2 cellular contexts compared by ENCODE assay signal in the genomic region with DNA sequence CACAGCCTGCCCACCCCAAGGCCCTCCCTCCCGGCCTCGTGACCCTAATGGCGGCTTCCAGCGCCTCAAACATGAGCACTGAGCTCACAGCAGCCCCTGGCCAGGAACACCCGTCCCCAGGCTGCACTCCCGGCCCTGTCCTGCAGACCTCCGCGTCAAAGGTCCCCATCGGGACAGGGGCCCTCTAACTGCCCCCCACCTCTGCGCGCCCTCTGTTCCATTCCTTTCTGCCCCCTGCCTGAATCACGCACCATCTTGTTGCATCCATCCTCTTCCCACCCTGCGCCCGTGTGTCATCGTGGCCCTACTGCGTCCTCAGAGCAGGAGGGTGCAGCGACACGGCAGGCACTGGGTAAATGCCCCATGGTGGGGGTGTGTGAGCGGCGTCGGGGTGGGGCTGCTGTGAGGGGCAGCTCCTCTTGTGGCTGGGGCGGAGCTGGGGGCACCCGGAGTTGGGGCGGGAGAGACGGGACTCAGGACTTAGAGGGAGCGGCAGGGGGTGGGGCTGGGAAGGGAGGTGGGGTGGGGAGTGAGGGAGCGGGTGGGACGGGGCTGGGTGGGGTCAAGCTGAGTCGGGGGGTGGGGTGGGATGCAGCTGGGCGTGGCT.
TF ChIP-seq lines count a peak whose summit lies in the region.

No MANE protein-coding gene starts in this region.

TF ChIP-seq in K562, 482 proteins besides CTCF, POLR2A, EP300 and RAD21:
- TF ChIP-seq, protein P1, sequence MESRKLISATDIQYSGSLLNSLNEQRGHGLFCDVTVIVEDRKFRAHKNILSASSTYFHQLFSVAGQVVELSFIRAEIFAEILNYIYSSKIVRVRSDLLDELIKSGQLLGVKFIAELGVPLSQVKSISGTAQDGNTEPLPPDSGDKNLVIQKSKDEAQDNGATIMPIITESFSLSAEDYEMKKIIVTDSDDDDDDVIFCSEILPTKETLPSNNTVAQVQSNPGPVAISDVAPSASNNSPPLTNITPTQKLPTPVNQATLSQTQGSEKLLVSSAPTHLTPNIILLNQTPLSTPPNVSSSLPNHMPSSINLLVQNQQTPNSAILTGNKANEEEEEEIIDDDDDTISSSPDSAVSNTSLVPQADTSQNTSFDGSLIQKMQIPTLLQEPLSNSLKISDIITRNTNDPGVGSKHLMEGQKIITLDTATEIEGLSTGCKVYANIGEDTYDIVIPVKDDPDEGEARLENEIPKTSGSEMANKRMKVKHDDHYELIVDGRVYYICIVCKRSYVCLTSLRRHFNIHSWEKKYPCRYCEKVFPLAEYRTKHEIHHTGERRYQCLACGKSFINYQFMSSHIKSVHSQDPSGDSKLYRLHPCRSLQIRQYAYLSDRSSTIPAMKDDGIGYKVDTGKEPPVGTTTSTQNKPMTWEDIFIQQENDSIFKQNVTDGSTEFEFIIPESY (CRISPR knock-in tag; IDR thresholded peaks at IDR 0.05) = 0 out of 2 replicates have a peak, but pooled peaks have one; percentile 33
- no peak for TF ChIP-seq GTF2F1 (IDR thresholded peaks at IDR 0.05; ENCODE audit: low read depth, low read length)

TF ChIP-seq in GM12891, 5 proteins besides CTCF, POLR2A, EP300 and RAD21:
- no peak for TF ChIP-seq POLR2AphosphoS5 (IDR thresholded peaks at IDR 0.05; ENCODE audit: low read depth, low read length)
- TF ChIP-seq POU2F2 (IDR thresholded peaks at IDR 0.05; ENCODE audit: low read depth, low read length) = no peak
- no peak for TF ChIP-seq TAF1 (IDR thresholded peaks at IDR 0.05; ENCODE audit: low read depth, low read length)
- TF ChIP-seq PAX5 (IDR thresholded peaks at IDR 0.05; ENCODE audit: insufficient read depth, low read length, severe bottlenecking) = no peak
- TF ChIP-seq SPI1 (IDR thresholded peaks at IDR 0.05; ENCODE audit: low read depth, low read length) = no peak
